ENCODE assay signal across 14 cellular contexts in the genomic region with DNA sequence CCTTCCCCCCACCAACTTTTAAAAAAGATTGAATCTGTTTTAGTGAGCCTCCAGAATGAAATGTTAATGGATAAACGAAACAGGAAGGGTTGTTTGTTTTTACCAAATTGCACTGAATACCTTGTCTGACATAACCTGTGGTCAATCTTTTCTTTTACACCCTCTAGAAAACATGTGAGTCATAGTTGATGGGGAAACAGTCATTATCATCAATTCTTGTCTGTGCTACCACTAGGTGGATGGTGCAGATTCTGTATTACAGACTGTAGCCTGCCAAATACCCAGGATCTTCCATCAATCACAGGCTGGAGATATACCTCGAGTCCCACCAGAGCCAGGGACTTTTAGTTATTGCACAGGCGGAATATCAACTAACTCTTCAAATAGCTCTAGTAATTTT. TPM values are rescaled to one million over a fixed set of nuclear protein-coding genes. Genes with fewer than 3 reads are reported as not detected.
DNase-seq lines count a peak whose midpoint lies in the region; ATAC-seq and TF ChIP-seq lines count a peak whose summit lies in the region.
"Had no signal": no experiment of that assay in that cellular context is flagged by ENCODE, and none has a peak within 500 bp of the region (broad histone marks: within the 10 kb centered on the region; RNA-seq: fewer than 3 reads in every experiment).

No MANE protein-coding gene starts in this region.

- POLR2A ChIA-PET in HEK293T (lab: Yijun Ruan, JAX), result no interaction called here

- H3K27me3 ChIP-seq in BE2C, result no peaks in the 10 kb centered on the region
- H3K27me3 ChIP-seq in foreskin keratinocyte, result no peaks in the 10 kb centered on the region
- H3K27me3 ChIP-seq: right atrium auricular region, tibial artery had no signal

- H3K4me3 ChIP-seq in BE2C (ENCODE audit: low read depth, low read length), result no peak overlapping the region
- H3K4me3 ChIP-seq: right atrium auricular region, tibial artery had no signal

- no peak for DNase-seq in BE2C
- peak; percentile 23 for DNase-seq in RKO (ENCODE audit: low spot score)
- DNase-seq in foreskin keratinocyte, result peak; percentile 32 to 66
- DNase-seq in SW 1271 (lab: John Stamatoyannopoulos, UW), result no peak
- DNase-seq in HEK293T (ENCODE audit: extremely low spot score), result no peak
- DNase-seq: activated naive CD8-positive, alpha-beta T cell treated with anti-CD3 and anti-CD28 coated beads, Interleukin-2, amount 50 U/mL, for 24 hours; AML-193; Karpas-422; NCI-H526 treated with DMSO at 0.1 percent for 48 hours; tibial artery had no signal

- ATAC-seq in HG02885 (IDR thresholded peaks at IDR 0.05; ENCODE audit: poor library complexity, unreplicated experiment) (peak; percentile 40), foreskin keratinocyte (peak; percentile 97), GM18502 (IDR thresholded peaks at IDR 0.05; ENCODE audit: poor library complexity, unreplicated experiment) (no peak), HG02970 (IDR thresholded peaks at IDR 0.05; ENCODE audit: low FRiP score, unreplicated experiment) (no peak)
- ATAC-seq: activated naive CD8-positive, alpha-beta T cell treated with anti-CD3 and anti-CD28 coated beads, Interleukin-2, amount 50 U/mL, for 24 hours had no signal

- H3K36me3 ChIP-seq in BE2C, result no peaks in the 10 kb centered on the region
- H3K36me3 ChIP-seq: right atrium auricular region, tibial artery had no signal

- H3K9me3 ChIP-seq in BE2C, result no peaks in the 10 kb centered on the region
- H3K9me3 ChIP-seq: right atrium auricular region had no signal

- TF ChIP-seq CTCF in BE2C (IDR thresholded peaks at IDR 0.05; ENCODE audit: low read depth, low read length) (0 out of 2 replicates have a peak, but pooled peaks have one; percentile 22), foreskin keratinocyte (conservative IDR thresholded peaks at IDR 0.05) (peak; percentile 58)

- CTCF ChIA-PET in HEK293T (lab: Yijun Ruan, JAX), result interaction anchor here (1.6 kb wide), 1 partner anchor 88 kb away, joined by 3 read pairs; no protein-coding TSS in a partner anchor

- H3K4me1 ChIP-seq in BE2C (no peaks in the 10 kb centered on the region), foreskin keratinocyte (no peaks in the 10 kb centered on the region)
- H3K4me1 ChIP-seq: right atrium auricular region, tibial artery had no signal

- H3K27ac ChIP-seq in foreskin keratinocyte, result no peak overlapping the region
- H3K27ac ChIP-seq: right atrium auricular region, tibial artery had no signal

TF ChIP-seq in HEK293T, 16 proteins besides CTCF, POLR2A, EP300 and RAD21:
- TF ChIP-seq LEF1 (IDR thresholded peaks at IDR 0.05; ENCODE audit: borderline replicate concordance) (no peak), BHLHE40 (IDR thresholded peaks at IDR 0.05; ENCODE audit: borderline replicate concordance) (no peak), FOXM1 (IDR thresholded peaks at IDR 0.05; ENCODE audit: borderline replicate concordance) (no peak), TARDBP (IDR thresholded peaks at IDR 0.05) (no peak), FOXA1 (IDR thresholded peaks at IDR 0.05) (no peak), SP1 (IDR thresholded peaks at IDR 0.05) (no peak), CTBP1 (IDR thresholded peaks at IDR 0.05; ENCODE audit: borderline replicate concordance) (no peak), ZNF384 (IDR thresholded peaks at IDR 0.05) (no peak), NFRKB (IDR thresholded peaks at IDR 0.05) (no peak), ARNT (IDR thresholded peaks at IDR 0.05) (no peak), HDGF (IDR thresholded peaks at IDR 0.05; ENCODE audit: borderline replicate concordance) (no peak), ELF4 (IDR thresholded peaks at IDR 0.05) (no peak), FOXK2 (IDR thresholded peaks at IDR 0.05) (no peak), SUZ12 (IDR thresholded peaks at IDR 0.05) (no peak), L3MBTL2 (conservative IDR thresholded peaks at IDR 0.05) (no peak)
- TF ChIP-seq, protein P1, sequence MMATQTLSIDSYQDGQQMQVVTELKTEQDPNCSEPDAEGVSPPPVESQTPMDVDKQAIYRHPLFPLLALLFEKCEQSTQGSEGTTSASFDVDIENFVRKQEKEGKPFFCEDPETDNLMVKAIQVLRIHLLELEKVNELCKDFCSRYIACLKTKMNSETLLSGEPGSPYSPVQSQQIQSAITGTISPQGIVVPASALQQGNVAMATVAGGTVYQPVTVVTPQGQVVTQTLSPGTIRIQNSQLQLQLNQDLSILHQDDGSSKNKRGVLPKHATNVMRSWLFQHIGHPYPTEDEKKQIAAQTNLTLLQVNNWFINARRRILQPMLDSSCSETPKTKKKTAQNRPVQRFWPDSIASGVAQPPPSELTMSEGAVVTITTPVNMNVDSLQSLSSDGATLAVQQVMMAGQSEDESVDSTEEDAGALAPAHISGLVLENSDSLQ (IDR thresholded peaks at IDR 0.05), result no peak

RNA-seq across cellular contexts. Expression of a gene that starts 29.5 kb away (rescaled TPM):
- not detected for polyA plus RNA-seq in BE2C (2012; ENCODE audit: insufficient read depth, insufficient read length, low read depth)
- total RNA-seq in foreskin keratinocyte, result 1.4 and 2.9 TPM in 2 replicates
- 0.94 and 2.8 TPM in 2 replicates for polyA plus RNA-seq in foreskin keratinocyte
- total RNA-seq: right atrium auricular region had no signal

Comparison
In these comparisons a context has a peak if more than half of its experiments do, and no peak if none do; other contexts are left out.
1. DNase-seq: peak in RKO (single experiment) and foreskin keratinocyte (2 of 2); none in BE2C (single experiment), SW 1271 (0 of 2) and HEK293T (single experiment).
2. ATAC-seq: peak in HG02885 (single experiment) and foreskin keratinocyte (single experiment); none in GM18502 (single experiment) and HG02970 (single experiment).